ENCODE assay signal across 8 cellular contexts in the genomic region with DNA sequence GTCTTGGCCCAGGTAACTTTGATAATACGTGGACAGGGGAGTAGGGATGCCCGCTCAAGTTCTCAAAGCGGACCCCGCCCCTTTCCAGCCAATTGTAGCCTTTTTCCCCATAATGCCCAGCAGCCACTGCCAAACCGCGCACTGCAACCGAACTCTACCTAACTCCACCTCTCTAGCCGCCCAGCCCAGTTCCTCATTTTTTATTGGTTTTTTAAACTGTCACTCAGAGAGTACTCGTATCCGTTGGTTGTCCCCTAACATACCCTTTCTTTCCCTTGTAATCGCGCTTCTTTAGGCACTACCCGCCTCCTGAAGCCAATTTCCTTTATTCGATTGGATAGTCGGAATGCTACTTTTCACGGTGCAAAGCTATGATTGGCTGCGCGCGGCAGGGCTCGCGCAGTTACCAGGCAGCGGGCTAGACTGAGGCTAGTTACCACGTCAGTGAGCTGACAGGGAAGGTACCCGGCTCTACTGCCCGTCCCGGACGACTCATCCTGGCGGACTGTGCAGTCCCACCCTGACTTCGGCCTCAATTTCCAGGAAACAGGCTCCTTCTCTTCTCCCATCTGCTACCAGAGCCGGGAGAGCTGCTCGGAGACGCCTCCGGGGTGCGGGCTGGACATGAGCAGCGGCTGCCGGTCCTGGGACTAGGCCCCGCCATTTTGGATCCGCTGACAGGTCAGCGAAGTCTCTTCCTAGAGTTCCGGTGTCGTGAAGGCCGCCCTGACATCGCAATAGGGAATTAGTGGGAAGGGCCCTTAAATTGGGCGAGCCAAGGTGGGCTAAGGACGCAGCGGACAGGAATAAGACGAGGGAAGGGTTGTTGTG. TPM values are rescaled to one million over a fixed set of nuclear protein-coding genes. Genes with fewer than 3 reads are reported as not detected.
A peak's percentile ranks its signal among the peaks of the same experiment; 100 is the strongest.
DNase-seq lines count a peak whose midpoint lies in the region; ATAC-seq and TF ChIP-seq lines count a peak whose summit lies in the region.

A gene with protein sequence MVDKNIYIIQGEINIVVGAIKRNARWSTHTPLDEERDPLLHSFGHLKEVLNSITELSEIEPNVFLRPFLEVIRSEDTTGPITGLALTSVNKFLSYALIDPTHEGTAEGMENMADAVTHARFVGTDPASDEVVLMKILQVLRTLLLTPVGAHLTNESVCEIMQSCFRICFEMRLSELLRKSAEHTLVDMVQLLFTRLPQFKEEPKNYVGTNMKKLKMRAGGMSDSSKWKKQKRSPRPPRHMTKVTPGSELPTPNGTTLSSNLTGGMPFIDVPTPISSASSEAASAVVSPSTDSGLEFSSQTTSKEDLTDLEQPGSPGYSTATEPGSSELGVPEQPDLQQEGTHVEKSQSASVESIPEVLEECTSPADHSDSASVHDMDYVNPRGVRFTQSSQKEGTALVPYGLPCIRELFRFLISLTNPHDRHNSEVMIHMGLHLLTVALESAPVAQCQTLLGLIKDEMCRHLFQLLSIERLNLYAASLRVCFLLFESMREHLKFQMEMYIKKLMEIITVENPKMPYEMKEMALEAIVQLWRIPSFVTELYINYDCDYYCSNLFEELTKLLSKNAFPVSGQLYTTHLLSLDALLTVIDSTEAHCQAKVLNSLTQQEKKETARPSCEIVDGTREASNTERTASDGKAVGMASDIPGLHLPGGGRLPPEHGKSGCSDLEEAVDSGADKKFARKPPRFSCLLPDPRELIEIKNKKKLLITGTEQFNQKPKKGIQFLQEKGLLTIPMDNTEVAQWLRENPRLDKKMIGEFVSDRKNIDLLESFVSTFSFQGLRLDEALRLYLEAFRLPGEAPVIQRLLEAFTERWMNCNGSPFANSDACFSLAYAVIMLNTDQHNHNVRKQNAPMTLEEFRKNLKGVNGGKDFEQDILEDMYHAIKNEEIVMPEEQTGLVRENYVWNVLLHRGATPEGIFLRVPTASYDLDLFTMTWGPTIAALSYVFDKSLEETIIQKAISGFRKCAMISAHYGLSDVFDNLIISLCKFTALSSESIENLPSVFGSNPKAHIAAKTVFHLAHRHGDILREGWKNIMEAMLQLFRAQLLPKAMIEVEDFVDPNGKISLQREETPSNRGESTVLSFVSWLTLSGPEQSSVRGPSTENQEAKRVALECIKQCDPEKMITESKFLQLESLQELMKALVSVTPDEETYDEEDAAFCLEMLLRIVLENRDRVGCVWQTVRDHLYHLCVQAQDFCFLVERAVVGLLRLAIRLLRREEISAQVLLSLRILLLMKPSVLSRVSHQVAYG (N-terminal part only) (plus strand): TSS at position 432 of the 831 bp plus-strand sequence. CDS start 13,407 bp downstream, outside the sequence.

- peaks cover 16% of the 10 kb centered on the region for H3K36me3 Mint-ChIP-seq in activated B cell treated with CpG ODN at 0.5 μM for 24 hours (ENCODE audit: low read depth)

- H3K79me2 ChIP-seq in smooth muscle cell (ENCODE audit: low read depth) = peaks cover 48% of the 10 kb centered on the region

- H2AFZ ChIP-seq in smooth muscle cell (ENCODE audit: low read depth) = peak within 1 kb of the TSS; percentile 86

- DNase-seq in AG08395 (ENCODE audit: low spot score) (peak; percentile 99), NCI-H345 (lab: John Stamatoyannopoulos, UW) (peak; percentile 99), activated B cell treated with CpG ODN at 0.5 μM for 24 hours (peak; percentile 76), caudate nucleus (lab: John Stamatoyannopoulos, UW) (peak; percentile 79 to 100 (median 94)), iPS-NIHi7 (ENCODE audit: extremely low spot score) (peak; percentile 96), smooth muscle cell (lab: John Stamatoyannopoulos, UW; ENCODE audit: unreplicated experiment) (peak; percentile 77)

- H3K4me2 ChIP-seq in smooth muscle cell = peak within 1 kb of the TSS; percentile 91

- TF ChIP-seq POLR2A in GM18951 (IDR thresholded peaks at IDR 0.05; ENCODE audit: extremely low read depth, insufficient read depth, insufficient read length) = peak; percentile 87

- WGBS in smooth muscle cell (ENCODE audit: low lambda C conversion rate) = under 1% methylated on average over 47 of the region's 47 CpGs

- intact Hi-C loops in activated B cell treated with CpG ODN at 0.5 μM for 24 hours (cut with micrococcal nuclease) = loop anchor here (1.0 to 10.0 kb wide), 9 partner anchors 16 to 1122 kb away; a partner anchor contains a TSS

- peaks cover 44% of the 10 kb centered on the region for H4K20me1 ChIP-seq in smooth muscle cell (ENCODE audit: low read depth)

- in situ Hi-C loops in GM18951 (cut with MboI; ENCODE audit: low sequenced_read_pairs, unreplicated experiment) = no loop called here

- H3F3A ChIP-seq in smooth muscle cell (ENCODE audit: low read depth) = no peaks in the 10 kb centered on the region

- no peaks in the 10 kb centered on the region for H3K36me3 ChIP-seq in smooth muscle cell (ENCODE audit: low read depth)

- H3K4me3 Mint-ChIP-seq in activated B cell treated with CpG ODN at 0.5 μM for 24 hours = peak within 1 kb of the TSS; percentile 98

- POLR2A ChIA-PET in activated B cell treated with CpG ODN at 0.5 μM for 24 hours (lab: Charles Lee) = interaction anchor here (0.5 to 2.5 kb wide), 13 partner anchors 9 to 891 kb away, joined by 3 to 21 read pairs (median 4); a partner anchor contains a TSS

- TF ChIP-seq CTCF in activated B cell treated with CpG ODN at 0.5 μM for 24 hours (IDR thresholded peaks at IDR 0.05) = no peak
- no peak for TF ChIP-seq CTCF in smooth muscle cell (IDR thresholded peaks at IDR 0.05; ENCODE audit: borderline replicate concordance, insufficient read depth, poor library complexity, severe bottlenecking)

- H3K27me3 ChIP-seq in smooth muscle cell (ENCODE audit: low read depth) = peaks cover under 1% of the 10 kb centered on the region

- CTCF ChIA-PET in activated B cell treated with CpG ODN at 0.5 μM for 24 hours (lab: Charles Lee) = interaction anchor here (0.6 to 7.5 kb wide), 4 partner anchors 14 to 1123 kb away, joined by 3 to 50 read pairs (median 3); no protein-coding TSS in a partner anchor

- no peaks in the 10 kb centered on the region for H3K9me3 ChIP-seq in smooth muscle cell (replicated peaks; ENCODE audit: low read depth)

- H3K4me3 ChIP-seq in smooth muscle cell = peak within 1 kb of the TSS; percentile 80

- ATAC-seq in HG03196 (IDR thresholded peaks at IDR 0.05; ENCODE audit: unreplicated experiment) = peak; percentile 88
- ATAC-seq in activated B cell treated with CpG ODN at 0.5 μM for 24 hours (ENCODE audit: low read depth) = peak; percentile 88

- H3K9me3 Mint-ChIP-seq in activated B cell treated with CpG ODN at 0.5 μM for 24 hours = no peaks in the 10 kb centered on the region

- peak within 1 kb of the TSS; percentile 48 for H3K27ac ChIP-seq in caudate nucleus (ENCODE audit: low read depth, low read length)
- H3K27ac ChIP-seq in smooth muscle cell (ENCODE audit: low read depth) = peak within 1 kb of the TSS; percentile 88

- peaks cover 58% of the 10 kb centered on the region for H3K4me1 Mint-ChIP-seq in activated B cell treated with CpG ODN at 0.5 μM for 24 hours

- peaks cover 20% of the 10 kb centered on the region for H3K4me1 ChIP-seq in smooth muscle cell (ENCODE audit: low read depth)

- peak within 1 kb of the TSS; percentile 89 for H3K9ac ChIP-seq in smooth muscle cell (ENCODE audit: low read depth)

- H3K27me3 Mint-ChIP-seq in activated B cell treated with CpG ODN at 0.5 μM for 24 hours = peaks cover 22% of the 10 kb centered on the region

- peak within 1 kb of the TSS; percentile 91 for H3K27ac Mint-ChIP-seq in activated B cell treated with CpG ODN at 0.5 μM for 24 hours

RNA-seq across cellular contexts. Expression of the gene that starts here (rescaled TPM):
- total RNA-seq in activated B cell treated with CpG ODN at 0.5 μM for 24 hours (40.8 and 44.3 TPM in 2 replicates), smooth muscle cell (53.5 and 56.4 TPM in 2 replicates)
- polyA plus RNA-seq in smooth muscle cell = 44.4 and 52.8 TPM in 2 replicates

Comparison
In these comparisons a context has a peak if more than half of its experiments do, and no peak if none do; other contexts are left out.
1. Peak in every context shown above with its lines: DNase-seq, ATAC-seq, H3K4me3 ChIP-seq and H3K27ac ChIP-seq.